ENCODE assay signal across 1 cellular context in the genomic region with DNA sequence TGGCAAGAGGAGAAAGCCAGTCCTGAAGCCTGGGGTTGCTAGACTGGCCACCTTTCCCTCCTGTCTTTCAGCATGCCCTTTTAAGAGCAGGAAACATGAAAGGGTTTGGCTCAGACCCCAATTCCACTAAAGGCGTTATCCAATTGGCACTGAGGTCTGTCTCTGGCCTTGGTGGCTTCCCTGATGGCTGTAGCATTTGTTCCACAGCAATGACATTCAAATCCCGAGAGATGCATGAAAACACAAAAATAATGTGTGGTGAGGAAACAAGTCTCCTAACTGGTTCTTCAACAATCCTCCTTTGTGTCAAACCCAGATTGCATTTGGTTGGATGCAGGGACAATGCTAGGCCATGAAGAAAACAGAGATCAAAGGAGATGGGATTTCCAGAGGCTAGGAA.
TF ChIP-seq lines count a peak whose summit lies in the region.

No MANE protein-coding gene starts in this region.

TF ChIP-seq in K562, 482 proteins besides CTCF, POLR2A, EP300 and RAD21 (continued from another document):
- TF ChIP-seq, protein P1, sequence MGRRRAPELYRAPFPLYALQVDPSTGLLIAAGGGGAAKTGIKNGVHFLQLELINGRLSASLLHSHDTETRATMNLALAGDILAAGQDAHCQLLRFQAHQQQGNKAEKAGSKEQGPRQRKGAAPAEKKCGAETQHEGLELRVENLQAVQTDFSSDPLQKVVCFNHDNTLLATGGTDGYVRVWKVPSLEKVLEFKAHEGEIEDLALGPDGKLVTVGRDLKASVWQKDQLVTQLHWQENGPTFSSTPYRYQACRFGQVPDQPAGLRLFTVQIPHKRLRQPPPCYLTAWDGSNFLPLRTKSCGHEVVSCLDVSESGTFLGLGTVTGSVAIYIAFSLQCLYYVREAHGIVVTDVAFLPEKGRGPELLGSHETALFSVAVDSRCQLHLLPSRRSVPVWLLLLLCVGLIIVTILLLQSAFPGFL (CRISPR knock-in tag; IDR thresholded peaks at IDR 0.05), result no peak
- TF ChIP-seq BDP1 (IDR thresholded peaks at IDR 0.05; ENCODE audit: insufficient read depth, insufficient read length), result no peak
